Comparison of ENCODE assay signal across 8 cellular contexts in the genomic region with DNA sequence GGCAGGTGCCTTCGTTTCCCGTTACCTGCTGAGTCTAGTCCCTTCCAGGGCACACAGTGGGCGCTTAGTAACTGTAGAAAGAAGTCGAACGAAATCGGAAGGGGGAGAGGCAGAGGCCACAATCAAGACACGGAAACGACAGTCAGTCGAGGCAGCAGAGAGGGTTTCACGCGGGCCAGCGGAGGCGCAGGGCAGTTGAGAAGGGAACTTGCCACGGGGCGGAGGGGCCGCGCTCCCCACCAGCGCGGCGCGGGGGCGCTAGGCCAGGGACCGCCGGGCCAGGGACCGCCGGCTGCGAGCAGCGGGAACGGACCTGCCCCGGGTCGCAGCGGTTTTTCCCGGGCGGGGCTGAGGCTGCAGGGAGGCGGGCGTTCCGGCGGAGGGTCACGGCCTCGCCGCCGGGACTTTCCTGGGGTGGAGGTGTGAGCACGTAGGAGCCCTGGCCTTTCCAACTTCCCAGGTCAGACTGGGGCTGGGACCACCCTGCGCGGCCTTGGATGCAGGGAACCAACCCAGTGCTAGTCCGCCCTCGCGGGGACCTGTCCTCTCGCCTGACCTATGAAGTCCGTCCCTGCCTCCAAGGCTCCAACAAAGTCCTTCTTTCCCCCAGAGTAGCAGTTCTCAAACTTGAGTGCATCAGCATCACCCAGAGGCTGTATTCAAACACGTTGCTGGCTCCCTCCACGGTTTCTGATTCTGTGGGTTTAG.
DNase-seq lines count a peak whose midpoint lies in the region; ATAC-seq and TF ChIP-seq lines count a peak whose summit lies in the region.

No MANE protein-coding gene starts in this region.

- H3K9ac ChIP-seq in BLaER1 treated with 17β-estradiol and CSF1 and Interleukin-3, amounts not matched to agents 10 nM and 100 nM = peak overlapping the region; percentile 24 to 82 (median 67)
- H3K9ac ChIP-seq in stomach smooth muscle (ENCODE audit: low read length in 2 of 2) = peak overlapping the region; percentile 69 to 83

- WGBS in esophagus muscularis mucosa = 4% methylated on average over 24 of the region's 52 CpGs

- H4K20me1 ChIP-seq in BLaER1 treated with 17β-estradiol and CSF1 and Interleukin-3, amounts not matched to agents 10 nM and 100 nM = no peaks in the 10 kb centered on the region

- peak; percentile 23 for ATAC-seq in GM19468 (IDR thresholded peaks at IDR 0.05; ENCODE audit: extremely low read depth, unreplicated experiment)

- TF ChIP-seq POLR2A in esophagus muscularis mucosa (IDR thresholded peaks at IDR 0.05; ENCODE audit: low read depth) = no peak

- TF ChIP-seq EP300 in esophagus muscularis mucosa (IDR thresholded peaks at IDR 0.05) = no peak

- DNase-seq in HT-29 (ENCODE audit: low spot score) (peak; percentile 47), esophagus muscularis mucosa (ENCODE audit: extremely low spot score) (no peak), myocyte (ENCODE audit: low read depth) (peak; percentile 66), NCI-H2081 treated with DMSO at 0.1 percent for 48 hours (lab: John Stamatoyannopoulos, UW) (no peak)
- peak; percentile 76 for DNase-seq in activated CD8-positive, alpha-beta memory T cell treated with anti-CD3 and anti-CD28 coated beads, Interleukin-2, amount 50 U/mL, for 48 hours

- intact Hi-C loops in esophagus muscularis mucosa (cut with DNase I) = loop anchor here (10.0 kb wide), 2 partner anchors 332 to 362 kb away; a partner anchor contains a TSS

- peak overlapping the region; percentile 75 to 99 (median 94) for H3K4me2 ChIP-seq in BLaER1 treated with 17β-estradiol and CSF1 and Interleukin-3, amounts not matched to agents 10 nM and 100 nM

- H3K27ac ChIP-seq in BLaER1 treated with 17β-estradiol and CSF1 and Interleukin-3, amounts not matched to agents 10 nM and 100 nM = peak overlapping the region in 8 of 11 experiments; percentile 9 to 65 (median 48); a peak in 14 of 22 replicates
- H3K27ac ChIP-seq in esophagus muscularis mucosa (replicated peaks in 1 of 4) (peak overlapping the region; percentile 63 to 73 (median 70)), stomach smooth muscle (ENCODE audit: low read length) (peak overlapping the region; percentile 46)

- TF ChIP-seq CTCF in esophagus muscularis mucosa (IDR thresholded peaks at IDR 0.05) = peak in 2 of 3 experiments; percentile 17 to 36

- peaks cover 29 to 64% (median 54%) of the 10 kb centered on the region in 10 experiments for H3K4me1 ChIP-seq in BLaER1 treated with 17β-estradiol and CSF1 and Interleukin-3, amounts not matched to agents 10 nM and 100 nM
- H3K4me1 ChIP-seq in esophagus muscularis mucosa = peaks cover 38 to 49% (median 45%) of the 10 kb centered on the region in 4 donors
- peaks cover 21% of the 10 kb centered on the region for H3K4me1 ChIP-seq in stomach smooth muscle (ENCODE audit: control insufficient read depth, insufficient read depth, low read length)

- peak overlapping the region; percentile 48 to 66 (median 58) for H3K4me3 ChIP-seq in BLaER1 treated with 17β-estradiol and CSF1 and Interleukin-3, amounts not matched to agents 10 nM and 100 nM
- peak overlapping the region; percentile 51 to 64 (median 62) for H3K4me3 ChIP-seq in esophagus muscularis mucosa
- peak overlapping the region; percentile 54 to 78 for H3K4me3 ChIP-seq in stomach smooth muscle (ENCODE audit: low read length in 2 of 2)

- H3K36me3 ChIP-seq in BLaER1 treated with 17β-estradiol and CSF1 and Interleukin-3, amounts not matched to agents 10 nM and 100 nM = no peaks in the 10 kb centered on the region
- H3K36me3 ChIP-seq in esophagus muscularis mucosa = no peaks in the 10 kb centered on the region
- H3K36me3 ChIP-seq in stomach smooth muscle (ENCODE audit: control insufficient read depth in 2 of 2, insufficient read depth in 2 of 2, low read length in 2 of 2) = no peaks in the 10 kb centered on the region

- H3K9me3 ChIP-seq in BLaER1 treated with 17β-estradiol and CSF1 and Interleukin-3, amounts not matched to agents 10 nM and 100 nM (replicated peaks in 1 of 11) = no peaks in the 10 kb centered on the region
- H3K9me3 ChIP-seq in esophagus muscularis mucosa (no peaks in the 10 kb centered on the region), stomach smooth muscle (ENCODE audit: control insufficient read depth in 2 of 2, low read length in 2 of 2) (no peaks in the 10 kb centered on the region)

- peaks cover 20 to 30% (median 28%) of the 10 kb centered on the region in 11 experiments for H3K27me3 ChIP-seq in BLaER1 treated with 17β-estradiol and CSF1 and Interleukin-3, amounts not matched to agents 10 nM and 100 nM
- no peaks in the 10 kb centered on the region for H3K27me3 ChIP-seq in esophagus muscularis mucosa
- no peaks in the 10 kb centered on the region for H3K27me3 ChIP-seq in stomach smooth muscle (ENCODE audit: control insufficient read depth in 1 of 2, insufficient read depth in 2 of 2, low read length in 2 of 2)

Comparison
In these comparisons a context has a peak if more than half of its experiments do, and no peak if none do; other contexts are left out.
1. DNase-seq: peak in HT-29 (single experiment), activated CD8-positive, alpha-beta memory T cell treated with anti-CD3 and anti-CD28 coated beads, Interleukin-2, amount 50 U/mL, for 48 hours (single experiment) and myocyte (single experiment); none in esophagus muscularis mucosa (single experiment) and NCI-H2081 treated with DMSO at 0.1 percent for 48 hours (single experiment).
2. Peak in every context shown above with its lines, with median percentiles within 50 percentile points of each other: H3K27ac ChIP-seq and H3K4me3 ChIP-seq.